ENCODE assay signal across 9 cellular contexts in the genomic region with DNA sequence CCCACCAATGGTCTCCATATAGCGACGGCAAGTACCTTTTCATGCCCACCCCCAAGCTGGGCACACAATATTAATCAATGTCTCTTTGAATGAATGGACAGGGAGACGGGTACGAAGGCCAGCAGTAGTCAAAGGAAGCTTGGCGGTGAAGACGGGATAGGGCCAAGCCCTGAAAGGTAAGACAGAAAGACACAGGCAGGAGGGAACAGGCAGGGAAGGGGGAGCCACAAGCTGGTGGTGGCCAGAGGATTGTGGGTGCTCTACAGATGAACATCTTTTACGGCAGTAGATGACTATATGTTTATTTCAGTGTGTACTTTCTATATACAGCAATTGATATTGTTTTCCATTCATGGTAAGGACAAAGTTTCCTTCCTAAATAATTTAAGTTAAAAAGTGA. TPM values are rescaled to one million over a fixed set of nuclear protein-coding genes. Genes with fewer than 3 reads are reported as not detected.
DNase-seq lines count a peak whose midpoint lies in the region; ATAC-seq and TF ChIP-seq lines count a peak whose summit lies in the region.
"Had no signal": no experiment of that assay in that cellular context is flagged by ENCODE, and none has a peak within 500 bp of the region (broad histone marks: within the 10 kb centered on the region; RNA-seq: fewer than 3 reads in every experiment).

No MANE protein-coding gene starts in this region.

- no peaks in the 10 kb centered on the region for H3K27me3 Mint-ChIP-seq in activated T-cell treated with anti-CD3 and anti-CD28 coated beads, Interleukin-2, amount 50 U/mL, for 24 hours
- H3K27me3 Mint-ChIP-seq in activated T-helper 2 cell treated with anti-CD3 and anti-CD28 coated beads, Interferon-gamma antibody, Interleukin-2, Interleukin-4, amounts not matched to agents 10 μg/mL and 5 μg/mL and 100 μg/mL, durations not matched to agents 14 hours and 24 hours and 36 hours (ENCODE audit: low read depth) = no peaks in the 10 kb centered on the region

- H3K9me3 Mint-ChIP-seq in activated T-cell treated with anti-CD3 and anti-CD28 coated beads, Interleukin-2, amount 50 U/mL, for 24 hours = no peaks in the 10 kb centered on the region
- no peaks in the 10 kb centered on the region for H3K9me3 Mint-ChIP-seq in activated T-helper 2 cell treated with anti-CD3 and anti-CD28 coated beads, Interferon-gamma antibody, Interleukin-2, Interleukin-4, amounts not matched to agents 10 μg/mL and 5 μg/mL and 100 μg/mL, durations not matched to agents 14 hours and 24 hours and 36 hours

- H3K4me2 ChIP-seq in mesenchymal stem cell (ENCODE audit: low read length, poor library complexity, severe bottlenecking) = no peak overlapping the region

- no peak for DNase-seq in activated T-cell treated with anti-CD3 and anti-CD28 coated beads, Interleukin-2, amount 50 U/mL, for 24 hours
- DNase-seq in activated T-cell treated with anti-CD3 and anti-CD28 coated beads, Interleukin-2, amount 50 U/mL, for 48 hours = no peak
- DNase-seq in activated T-helper 2 cell treated with anti-CD3 and anti-CD28 coated beads, Interferon-gamma antibody, Interleukin-2, Interleukin-4, amounts not matched to agents 10 μg/mL and 5 μg/mL and 100 μg/mL, durations not matched to agents 14 hours and 24 hours and 36 hours (ENCODE audit: low spot score) = no peak
- no peak for DNase-seq in mesenchymal stem cell
- DNase-seq in thoracic aorta (ENCODE audit: low spot score) = no peak
- DNase-seq in activated CD4-positive, CD25-positive, alpha-beta regulatory T cell (lab: John Stamatoyannopoulos, UW) = no peak
- no peak for DNase-seq in Ammon's horn (ENCODE audit: low spot score)
- DNase-seq: SHP77 treated with DMSO at 0.1 percent for 48 hours had no signal

- H3K18ac ChIP-seq in mesenchymal stem cell (ENCODE audit: low read depth in 1 of 2, low read length in 2 of 2) = peak overlapping the region; percentile 50 to 93

- no peaks in the 10 kb centered on the region for H3K79me1 ChIP-seq in mesenchymal stem cell (replicated peaks; ENCODE audit: low read length, poor library complexity, severe bottlenecking)

- H3K4me3 Mint-ChIP-seq in activated T-cell treated with anti-CD3 and anti-CD28 coated beads, Interleukin-2, amount 50 U/mL, for 24 hours = peak overlapping the region; percentile 66
- H3K4me3 Mint-ChIP-seq in activated T-helper 2 cell treated with anti-CD3 and anti-CD28 coated beads, Interferon-gamma antibody, Interleukin-2, Interleukin-4, amounts not matched to agents 10 μg/mL and 5 μg/mL and 100 μg/mL, durations not matched to agents 14 hours and 24 hours and 36 hours (ENCODE audit: low read depth) = peak overlapping the region; percentile 52

- peak overlapping the region in 1 of 2 experiments; percentile 81 for H3K4ac ChIP-seq in mesenchymal stem cell (ENCODE audit: low read depth in 1 of 2, low read length in 2 of 2)

- H2BK15ac ChIP-seq in mesenchymal stem cell (ENCODE audit: low read depth, poor library complexity, severe bottlenecking) = no peak overlapping the region

- H3K4me1 ChIP-seq in mesenchymal stem cell (ENCODE audit: control insufficient read depth, insufficient read depth, low read depth, low read length) (peaks cover 32% of the 10 kb centered on the region), thoracic aorta (ENCODE audit: control insufficient read depth in 1 of 2, low read depth in 2 of 2) (peaks cover 41 to 68% of the 10 kb centered on the region in 2 donors)

- H2BK12ac ChIP-seq in mesenchymal stem cell (ENCODE audit: low read length in 2 of 2) = peak overlapping the region; percentile 44 to 82

- peak overlapping the region; percentile 94 for H3K27ac Mint-ChIP-seq in activated T-cell treated with anti-CD3 and anti-CD28 coated beads, Interleukin-2, amount 50 U/mL, for 24 hours
- peak overlapping the region; percentile 90 for H3K27ac Mint-ChIP-seq in activated T-helper 2 cell treated with anti-CD3 and anti-CD28 coated beads, Interferon-gamma antibody, Interleukin-2, Interleukin-4, amounts not matched to agents 10 μg/mL and 5 μg/mL and 100 μg/mL, durations not matched to agents 14 hours and 24 hours and 36 hours

- 93% methylated on average over 6 of the region's 7 CpGs for WGBS in mesenchymal stem cell

- peak overlapping the region; percentile 19 for H2AK5ac ChIP-seq in mesenchymal stem cell (ENCODE audit: low read length, severe bottlenecking)

- H3K27me3 ChIP-seq in mesenchymal stem cell (ENCODE audit: control insufficient read depth in 1 of 2, insufficient read depth in 1 of 2, low read length in 2 of 2) (no peaks in the 10 kb centered on the region), thoracic aorta (replicated peaks; ENCODE audit: insufficient read depth) (no peaks in the 10 kb centered on the region)

- H3K4me3 ChIP-seq in mesenchymal stem cell (ENCODE audit: insufficient read depth in 1 of 2, low read depth in 1 of 2, low read length in 2 of 2) (peak overlapping the region in 1 of 2 experiments; percentile 27), thoracic aorta (peak overlapping the region; percentile 20)

- peak overlapping the region in 1 of 2 experiments; percentile 78 for H3K14ac ChIP-seq in mesenchymal stem cell (ENCODE audit: low read length in 2 of 2)

- peak overlapping the region; percentile 59 for H3K9ac ChIP-seq in mesenchymal stem cell (ENCODE audit: low read length)

- intact Hi-C loops in activated T-helper 2 cell treated with anti-CD3 and anti-CD28 coated beads, Interferon-gamma antibody, Interleukin-2, Interleukin-4, amounts not matched to agents 10 μg/mL and 5 μg/mL and 100 μg/mL, durations not matched to agents 14 hours and 24 hours and 36 hours (cut with micrococcal nuclease) = loop anchor here (1.0 to 2.0 kb wide), 2 partner anchors 8 to 14 kb away; no protein-coding TSS in a partner anchor

- no peak overlapping the region for H4K8ac ChIP-seq in mesenchymal stem cell (ENCODE audit: low read length)

- H3K9me3 ChIP-seq in mesenchymal stem cell (ENCODE audit: control insufficient read depth, low read length) (no peaks in the 10 kb centered on the region), thoracic aorta (no peaks in the 10 kb centered on the region)

- H3K36me3 Mint-ChIP-seq in activated T-cell treated with anti-CD3 and anti-CD28 coated beads, Interleukin-2, amount 50 U/mL, for 24 hours (ENCODE audit: low read depth) = peaks cover 79% of the 10 kb centered on the region
- H3K36me3 Mint-ChIP-seq in activated T-helper 2 cell treated with anti-CD3 and anti-CD28 coated beads, Interferon-gamma antibody, Interleukin-2, Interleukin-4, amounts not matched to agents 10 μg/mL and 5 μg/mL and 100 μg/mL, durations not matched to agents 14 hours and 24 hours and 36 hours (ENCODE audit: low read depth) = peaks cover 55% of the 10 kb centered on the region

- no peak for TF ChIP-seq CTCF in thoracic aorta (IDR thresholded peaks at IDR 0.05)

- peaks cover 24 to 42% of the 10 kb centered on the region in 2 experiments for H3K36me3 ChIP-seq in mesenchymal stem cell (ENCODE audit: control insufficient read depth in 1 of 2, insufficient read depth in 2 of 2, low read depth in 1 of 2, low read length in 2 of 2)
- peaks cover 4% of the 10 kb centered on the region for H3K36me3 ChIP-seq in thoracic aorta

- peak overlapping the region; percentile 19 for H4K91ac ChIP-seq in mesenchymal stem cell (ENCODE audit: low read length)

- H3K27ac ChIP-seq in mesenchymal stem cell (ENCODE audit: low read length, poor library complexity, severe bottlenecking) = peak overlapping the region; percentile 55
- peak overlapping the region; percentile 67 to 69 for H3K27ac ChIP-seq in thoracic aorta

- H3K23ac ChIP-seq in mesenchymal stem cell (ENCODE audit: low read length in 2 of 2) = peak overlapping the region in 1 of 2 experiments; percentile 70

- no peak overlapping the region for H2BK5ac ChIP-seq in mesenchymal stem cell (ENCODE audit: low read depth, low read length, poor library complexity, severe bottlenecking)

- no peak overlapping the region for H2AFZ ChIP-seq in mesenchymal stem cell (ENCODE audit: low read depth, low read length)

- H2BK120ac ChIP-seq in mesenchymal stem cell (ENCODE audit: low read depth, low read length) = no peak overlapping the region

- no peak for ATAC-seq in thoracic aorta (ENCODE audit: insufficient number of reproducible peaks, low FRiP score, low read depth)
- no peak for ATAC-seq in HG02852 (IDR thresholded peaks at IDR 0.05; ENCODE audit: unreplicated experiment)

- peaks cover 93% of the 10 kb centered on the region for H3K4me1 Mint-ChIP-seq in activated T-cell treated with anti-CD3 and anti-CD28 coated beads, Interleukin-2, amount 50 U/mL, for 24 hours (ENCODE audit: low read depth)
- peaks cover 79% of the 10 kb centered on the region for H3K4me1 Mint-ChIP-seq in activated T-helper 2 cell treated with anti-CD3 and anti-CD28 coated beads, Interferon-gamma antibody, Interleukin-2, Interleukin-4, amounts not matched to agents 10 μg/mL and 5 μg/mL and 100 μg/mL, durations not matched to agents 14 hours and 24 hours and 36 hours (ENCODE audit: low read depth)

RNA-seq across cellular contexts. Expression of gene CAPZB, which starts 16.3 kb away (rescaled TPM):
- total RNA-seq in activated T-helper 2 cell treated with anti-CD3 and anti-CD28 coated beads, Interferon-gamma antibody, Interleukin-2, Interleukin-4, amounts not matched to agents 10 μg/mL and 5 μg/mL and 100 μg/mL, durations not matched to agents 14 hours and 24 hours and 36 hours = 329 and 336 TPM in 2 replicates
- 431 TPM for polyA plus RNA-seq in mesenchymal stem cell (2013, experiment 1 of 2)
- polyA plus RNA-seq in mesenchymal stem cell (2013, experiment 2 of 2) = 426 TPM
- 100 to 1,000 TPM; 119 to 174 TPM for total RNA-seq in thoracic aorta
